ENCODE assay signal across 20 cellular contexts in genomic region chr14:78091361-78091760, GRCh38.
DNase-seq lines count a peak whose midpoint lies in the region; ATAC-seq and TF ChIP-seq lines count a peak whose summit lies in the region.
"Had no signal": no experiment of that assay in that cellular context is flagged by ENCODE, and none has a peak within 500 bp of the region (broad histone marks: within the 10 kb centered on the region; RNA-seq: fewer than 3 reads in every experiment).

No MANE protein-coding gene starts in this region.

- POLR2A ChIA-PET in OCI-LY7 (lab: Charles Lee): no interaction called here

- peak; percentile 34 for DNase-seq in right atrium auricular region (ENCODE audit: low spot score)
- no peak for DNase-seq in Right ventricle myocardium superior
- peak; percentile 70 for DNase-seq in osteocyte (ENCODE audit: extremely low spot score, unreplicated experiment)
- no peak for DNase-seq in OCI-LY7 (ENCODE audit: low spot score)
- DNase-seq in stimulated activated naive CD4-positive, alpha-beta T cell treated with Interleukin-2 at 50 U/mL for 16 hours (lab: John Stamatoyannopoulos, UW): no peak
- DNase-seq: Caco-2; CD4-positive, CD25-positive, alpha-beta regulatory T cell; CD8-positive, alpha-beta T cell; DMS153; DND-41; GDM1; GM23248; H9 had no signal

- H3K9me3 Mint-ChIP-seq in osteocyte (ENCODE audit: unreplicated experiment): peaks cover 4% of the 10 kb centered on the region
- no peaks in the 10 kb centered on the region for H3K9me3 Mint-ChIP-seq in stimulated activated memory B cell treated with anti-CD40 and anti-IgM and Interleukin-4, amounts not matched to agents 10 μg/mL and 1 μg/mL and 100 μg/mL, for 72 hours
- H3K9me3 Mint-ChIP-seq: CD8-positive, alpha-beta T cell had no signal

- H3K9me2 ChIP-seq in OCI-LY7 (ENCODE audit: insufficient read depth, low read length): no peaks in the 10 kb centered on the region

- CTCF ChIA-PET in OCI-LY7 (lab: Charles Lee; ENCODE audit: unreplicated experiment): no interaction called here

- no peaks in the 10 kb centered on the region for H3K79me2 ChIP-seq in OCI-LY7 (ENCODE audit: insufficient read depth, low read depth, low read length)

- H3K27me3 Mint-ChIP-seq in osteocyte (ENCODE audit: unreplicated experiment): no peaks in the 10 kb centered on the region
- H3K27me3 Mint-ChIP-seq in stimulated activated memory B cell treated with anti-CD40 and anti-IgM and Interleukin-4, amounts not matched to agents 10 μg/mL and 1 μg/mL and 100 μg/mL, for 72 hours: peaks cover 19% of the 10 kb centered on the region
- H3K27me3 Mint-ChIP-seq: CD4-positive, CD25-positive, alpha-beta regulatory T cell had no signal

- no peak for ATAC-seq in Right ventricle myocardium superior (ENCODE audit: poor library complexity)
- peak; percentile 17 for ATAC-seq in stimulated activated memory B cell treated with anti-CD40 and anti-IgM and Interleukin-4, amounts not matched to agents 10 μg/mL and 1 μg/mL and 100 μg/mL, for 72 hours
- ATAC-seq: CD8-positive, alpha-beta T cell; GM12878; HCT116 had no signal

- H3K4me3 ChIP-seq in right atrium auricular region (no peak overlapping the region), OCI-LY7 (ENCODE audit: low read depth, low read length, poor library complexity, severe bottlenecking) (no peak overlapping the region)
- H3K4me3 ChIP-seq: BLaER1, GM12878, GM23248 had no signal

- no peak overlapping the region for H3K4me3 Mint-ChIP-seq in osteocyte (ENCODE audit: unreplicated experiment)
- H3K4me3 Mint-ChIP-seq in stimulated activated memory B cell treated with anti-CD40 and anti-IgM and Interleukin-4, amounts not matched to agents 10 μg/mL and 1 μg/mL and 100 μg/mL, for 72 hours: no peak overlapping the region
- H3K4me3 Mint-ChIP-seq: B cell; CD4-positive, CD25-positive, alpha-beta regulatory T cell; CD8-positive, alpha-beta T cell; H9 had no signal

- no peaks in the 10 kb centered on the region for H3K4me1 Mint-ChIP-seq in osteocyte (ENCODE audit: unreplicated experiment)
- H3K4me1 Mint-ChIP-seq in stimulated activated memory B cell treated with anti-CD40 and anti-IgM and Interleukin-4, amounts not matched to agents 10 μg/mL and 1 μg/mL and 100 μg/mL, for 72 hours: no peaks in the 10 kb centered on the region
- H3K4me1 Mint-ChIP-seq: B cell; CD4-positive, CD25-positive, alpha-beta regulatory T cell had no signal

- no peak overlapping the region for H3K27ac Mint-ChIP-seq in osteocyte (ENCODE audit: unreplicated experiment)
- no peak overlapping the region for H3K27ac Mint-ChIP-seq in stimulated activated memory B cell treated with anti-CD40 and anti-IgM and Interleukin-4, amounts not matched to agents 10 μg/mL and 1 μg/mL and 100 μg/mL, for 72 hours
- H3K27ac Mint-ChIP-seq: B cell; CD8-positive, alpha-beta T cell had no signal

- no peak overlapping the region for H3K27ac ChIP-seq in right atrium auricular region
- no peak overlapping the region for H3K27ac ChIP-seq in OCI-LY7 (ENCODE audit: low read depth, low read length, poor library complexity, severe bottlenecking)
- H3K27ac ChIP-seq: 22Rv1, BLaER1, C4-2B, GM23248 had no signal

- intact Hi-C loops in Right ventricle myocardium superior (cut with DNase I) (no loop called here), OCI-LY7 (cut with micrococcal nuclease; ENCODE audit: unreplicated experiment) (no loop called here)

- no peak overlapping the region for H3K4me2 ChIP-seq in OCI-LY7 (ENCODE audit: low read length)
- H3K4me2 ChIP-seq: BLaER1 had no signal

- H3K36me3 ChIP-seq in right atrium auricular region (no peaks in the 10 kb centered on the region), OCI-LY7 (ENCODE audit: insufficient read depth, low read length) (no peaks in the 10 kb centered on the region)
- H3K36me3 ChIP-seq: BLaER1 had no signal

- H3K9me3 ChIP-seq in right atrium auricular region: no peaks in the 10 kb centered on the region
- H3K9me3 ChIP-seq in OCI-LY7 (ENCODE audit: low read length): no peaks in the 10 kb centered on the region
- H3K9me3 ChIP-seq: Caco-2 had no signal

- H3K4me1 ChIP-seq in right atrium auricular region (no peaks in the 10 kb centered on the region), OCI-LY7 (ENCODE audit: insufficient read depth, low read length, poor library complexity, severe bottlenecking) (no peaks in the 10 kb centered on the region)
- H3K4me1 ChIP-seq: Caco-2 had no signal

- BruUV-seq in OCI-LY7 (replicated peaks; lab: Mats Ljungman, UMichigan): no TSS peak

- H2AFZ ChIP-seq in OCI-LY7 (ENCODE audit: low read length): no peak overlapping the region
- H2AFZ ChIP-seq: GM23248 had no signal

- no peaks in the 10 kb centered on the region for H3K36me3 Mint-ChIP-seq in osteocyte (ENCODE audit: unreplicated experiment)
- no peaks in the 10 kb centered on the region for H3K36me3 Mint-ChIP-seq in stimulated activated memory B cell treated with anti-CD40 and anti-IgM and Interleukin-4, amounts not matched to agents 10 μg/mL and 1 μg/mL and 100 μg/mL, for 72 hours
- H3K36me3 Mint-ChIP-seq: CD4-positive, CD25-positive, alpha-beta regulatory T cell; CD8-positive, alpha-beta T cell had no signal

- H4K20me1 ChIP-seq in OCI-LY7 (ENCODE audit: insufficient read depth, low read length): no peaks in the 10 kb centered on the region
- H4K20me1 ChIP-seq: BLaER1 had no signal

- no peak for TF ChIP-seq CTCF in right atrium auricular region (IDR thresholded peaks at IDR 0.05)
- TF ChIP-seq CTCF in osteocyte (IDR thresholded peaks at IDR 0.05): no peak
- no peak for TF ChIP-seq CTCF in OCI-LY7 (conservative IDR thresholded peaks at IDR 0.05; ENCODE audit: low read length)

- no peaks in the 10 kb centered on the region for H3K27me3 ChIP-seq in right atrium auricular region
- H3K27me3 ChIP-seq: BLaER1 had no signal

Comparison
In these comparisons a context has a peak if more than half of its experiments do, and no peak if none do; other contexts are left out.
1. DNase-seq: peak in right atrium auricular region (single experiment) and osteocyte (single experiment); none in Right ventricle myocardium superior (single experiment), OCI-LY7 (single experiment) and stimulated activated naive CD4-positive, alpha-beta T cell treated with Interleukin-2 at 50 U/mL for 16 hours (single experiment).